In genomic region chr2:232229296-232229916, GRCh38 we compare ENCODE assay signal across 16 cellular contexts.
DNase-seq lines count a peak whose midpoint lies in the region; TF ChIP-seq lines count a peak whose summit lies in the region.
"Had no signal": no experiment of that assay in that cellular context is flagged by ENCODE, and none has a peak within 500 bp of the region (broad histone marks: within the 10 kb centered on the region; RNA-seq: fewer than 3 reads in every experiment).

No MANE protein-coding gene starts in this region.

- intact Hi-C loops in sigmoid colon (cut with DNase I): no loop called here

- 77 to 86% methylated on average over 5 of the region's 5 CpGs for WGBS in sigmoid colon, 2 donors

- H3K27ac ChIP-seq in sigmoid colon: no peak overlapping the region
- H3K27ac ChIP-seq: vagina had no signal

- DNase-seq in Caki2 (ENCODE audit: low read depth) (peak; percentile 31), RPMI7951 (ENCODE audit: low read depth) (peak; percentile 16), glomerular visceral epithelial cell (ENCODE audit: extremely low spot score) (peak; percentile 76), midbrain (lab: John Stamatoyannopoulos, UW) (peak; percentile 20), AML-193 (lab: John Stamatoyannopoulos, UW) (no peak), sigmoid colon (no peak), NCI-H526 (lab: John Stamatoyannopoulos, UW) (no peak), NOMO-1 (lab: John Stamatoyannopoulos, UW; ENCODE audit: unreplicated experiment in 2 of 2) (no peak)
- DNase-seq: activated CD8-positive, alpha-beta T cell treated with anti-CD3 and anti-CD28 coated beads, Interleukin-2, amount 10 ng/mL, durations not matched to agents 7 days and 5 days; activated naive CD4-positive, alpha-beta T cell; DND-41; Karpas-422; NCI-H187; posterior cingulate gyrus; SHP77 had no signal

- TF ChIP-seq CTCF in sigmoid colon (IDR thresholded peaks at IDR 0.05): no peak

- no peaks in the 10 kb centered on the region for H3K27me3 ChIP-seq in sigmoid colon
- H3K27me3 ChIP-seq: vagina had no signal

- no peaks in the 10 kb centered on the region for H3K36me3 ChIP-seq in sigmoid colon
- H3K36me3 ChIP-seq: vagina had no signal

- no peak overlapping the region for H3K4me3 ChIP-seq in sigmoid colon
- H3K4me3 ChIP-seq: vagina had no signal

- H3K9me3 ChIP-seq in sigmoid colon: no peaks in the 10 kb centered on the region
- H3K9me3 ChIP-seq: vagina had no signal

- in situ Hi-C loops in Caki2 (cut with HindIII; ENCODE audit: low pct_unique_long_range_greater_than_20kb, low sequenced_read_pairs): no loop called here

- TF ChIP-seq POLR2A in sigmoid colon (IDR thresholded peaks at IDR 0.05): no peak

- peaks cover 0 to 8% (median 0%) of the 10 kb centered on the region in 4 donors for H3K4me1 ChIP-seq in sigmoid colon

- no peak for TF ChIP-seq EP300 in sigmoid colon (IDR thresholded peaks at IDR 0.05)

Comparison
In these comparisons a context has a peak if more than half of its experiments do, and no peak if none do; other contexts are left out.
1. DNase-seq: peak in Caki2 (single experiment), RPMI7951 (single experiment), glomerular visceral epithelial cell (single experiment) and midbrain (single experiment); none in AML-193 (0 of 2), sigmoid colon (single experiment), NCI-H526 (0 of 2) and NOMO-1 (0 of 2).